In genomic region chr17:74748279-74748528, GRCh38 we compare ENCODE assay signal across 1 cellular context.
TF ChIP-seq lines count a peak whose summit lies in the region.

No MANE protein-coding gene starts in this region.

TF ChIP-seq in HepG2, 621 proteins besides CTCF, POLR2A, EP300 and RAD21 (continued from another document):
- TF ChIP-seq, protein P1, sequence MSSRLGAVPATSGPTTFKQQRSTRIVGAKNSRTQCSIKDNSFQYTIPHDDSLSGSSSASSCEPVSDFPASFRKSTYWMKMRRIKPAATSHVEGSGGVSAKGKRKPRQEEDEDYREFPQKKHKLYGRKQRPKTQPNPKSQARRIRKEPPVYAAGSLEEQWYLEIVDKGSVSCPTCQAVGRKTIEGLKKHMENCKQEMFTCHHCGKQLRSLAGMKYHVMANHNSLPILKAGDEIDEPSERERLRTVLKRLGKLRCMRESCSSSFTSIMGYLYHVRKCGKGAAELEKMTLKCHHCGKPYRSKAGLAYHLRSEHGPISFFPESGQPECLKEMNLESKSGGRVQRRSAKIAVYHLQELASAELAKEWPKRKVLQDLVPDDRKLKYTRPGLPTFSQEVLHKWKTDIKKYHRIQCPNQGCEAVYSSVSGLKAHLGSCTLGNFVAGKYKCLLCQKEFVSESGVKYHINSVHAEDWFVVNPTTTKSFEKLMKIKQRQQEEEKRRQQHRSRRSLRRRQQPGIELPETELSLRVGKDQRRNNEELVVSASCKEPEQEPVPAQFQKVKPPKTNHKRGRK (CRISPR knock-in tag; IDR thresholded peaks at IDR 0.05), result no peak
- TF ChIP-seq RBAK (CRISPR knock-in tag; IDR thresholded peaks at IDR 0.05) (no peak), ZNF562 (CRISPR knock-in tag; IDR thresholded peaks at IDR 0.05; ENCODE audit: borderline replicate concordance) (no peak), TSC22D2 (CRISPR knock-in tag; IDR thresholded peaks at IDR 0.05; ENCODE audit: borderline replicate concordance) (no peak), HNRNPLL (IDR thresholded peaks at IDR 0.05; ENCODE audit: low read depth, low read length, poor library complexity, severe bottlenecking) (peak; percentile 21), DNMT3B (CRISPR knock-in tag; conservative IDR thresholded peaks at IDR 0.05) (no peak; the same call in 1 of the 2 replicates), ESRRA (CRISPR knock-in tag; IDR thresholded peaks at IDR 0.05; ENCODE audit: low read depth) (no peak), ZNF614 (CRISPR knock-in tag; IDR thresholded peaks at IDR 0.05; ENCODE audit: borderline replicate concordance) (no peak), ZNF770 (CRISPR knock-in tag; IDR thresholded peaks at IDR 0.05) (no peak), ZNF724P (CRISPR knock-in tag; IDR thresholded peaks at IDR 0.05; ENCODE audit: borderline replicate concordance) (no peak), ZNF3 (CRISPR knock-in tag; IDR thresholded peaks at IDR 0.05) (0 out of 2 replicates have a peak, but pooled peaks have one; percentile 3), ZNF788 (CRISPR knock-in tag; IDR thresholded peaks at IDR 0.05; ENCODE audit: borderline replicate concordance) (0 out of 2 replicates have a peak, but pooled peaks have one; percentile 1), REPIN1 (CRISPR knock-in tag; IDR thresholded peaks at IDR 0.05; ENCODE audit: borderline replicate concordance, low read depth) (no peak), ZNF460 (CRISPR knock-in tag; IDR thresholded peaks at IDR 0.05; ENCODE audit: borderline replicate concordance) (no peak; the same call in 1 of the 2 replicates), GATA4 (IDR thresholded peaks at IDR 0.05; ENCODE audit: borderline replicate concordance, low read depth) (no peak), ARID2 (CRISPR knock-in tag; IDR thresholded peaks at IDR 0.05; ENCODE audit: borderline replicate concordance) (peak; percentile 14; the same call in 1 of the 2 replicates), ZSCAN12 (CRISPR knock-in tag; IDR thresholded peaks at IDR 0.05) (no peak), ZNF784 (CRISPR knock-in tag; IDR thresholded peaks at IDR 0.05; ENCODE audit: borderline replicate concordance) (no peak), NCOR1 (IDR thresholded peaks at IDR 0.05; ENCODE audit: borderline replicate concordance, low read length) (no peak), ZC3H4 (CRISPR knock-in tag; IDR thresholded peaks at IDR 0.05; ENCODE audit: borderline replicate concordance) (no peak), ZNF142 (CRISPR knock-in tag; IDR thresholded peaks at IDR 0.05) (no peak; the same call in 1 of the 2 replicates), TFDP1 (CRISPR knock-in tag; IDR thresholded peaks at IDR 0.05; ENCODE audit: borderline replicate concordance) (peak; percentile 83; the same call in 1 of the 2 replicates), KDM1A (CRISPR knock-in tag; IDR thresholded peaks at IDR 0.05) (no peak), TP53 (CRISPR knock-in tag; conservative IDR thresholded peaks at IDR 0.05) (no peak), ZNF792 (CRISPR knock-in tag; IDR thresholded peaks at IDR 0.05) (no peak)
- TF ChIP-seq, protein P2, sequence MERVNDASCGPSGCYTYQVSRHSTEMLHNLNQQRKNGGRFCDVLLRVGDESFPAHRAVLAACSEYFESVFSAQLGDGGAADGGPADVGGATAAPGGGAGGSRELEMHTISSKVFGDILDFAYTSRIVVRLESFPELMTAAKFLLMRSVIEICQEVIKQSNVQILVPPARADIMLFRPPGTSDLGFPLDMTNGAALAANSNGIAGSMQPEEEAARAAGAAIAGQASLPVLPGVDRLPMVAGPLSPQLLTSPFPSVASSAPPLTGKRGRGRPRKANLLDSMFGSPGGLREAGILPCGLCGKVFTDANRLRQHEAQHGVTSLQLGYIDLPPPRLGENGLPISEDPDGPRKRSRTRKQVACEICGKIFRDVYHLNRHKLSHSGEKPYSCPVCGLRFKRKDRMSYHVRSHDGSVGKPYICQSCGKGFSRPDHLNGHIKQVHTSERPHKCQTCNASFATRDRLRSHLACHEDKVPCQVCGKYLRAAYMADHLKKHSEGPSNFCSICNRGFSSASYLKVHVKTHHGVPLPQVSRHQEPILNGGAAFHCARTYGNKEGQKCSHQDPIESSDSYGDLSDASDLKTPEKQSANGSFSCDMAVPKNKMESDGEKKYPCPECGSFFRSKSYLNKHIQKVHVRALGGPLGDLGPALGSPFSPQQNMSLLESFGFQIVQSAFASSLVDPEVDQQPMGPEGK (CRISPR knock-in tag; IDR thresholded peaks at IDR 0.05), result peak; percentile 47
- TF ChIP-seq, protein P3, sequence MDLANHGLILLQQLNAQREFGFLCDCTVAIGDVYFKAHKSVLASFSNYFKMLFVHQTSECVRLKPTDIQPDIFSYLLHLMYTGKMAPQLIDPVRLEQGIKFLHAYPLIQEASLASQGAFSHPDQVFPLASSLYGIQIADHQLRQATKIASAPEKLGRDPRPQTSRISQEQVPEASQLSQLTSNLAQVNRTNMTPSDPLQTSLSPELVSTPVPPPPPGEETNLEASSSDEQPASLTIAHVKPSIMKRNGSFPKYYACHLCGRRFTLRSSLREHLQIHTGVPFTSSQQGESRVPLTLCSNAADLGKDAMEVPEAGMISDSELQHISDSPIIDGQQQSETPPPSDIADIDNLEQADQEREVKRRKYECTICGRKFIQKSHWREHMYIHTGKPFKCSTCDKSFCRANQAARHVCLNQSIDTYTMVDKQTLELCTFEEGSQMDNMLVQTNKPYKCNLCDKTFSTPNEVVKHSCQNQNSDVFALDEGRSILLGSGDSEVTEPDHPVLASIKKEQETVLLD (CRISPR knock-in tag; IDR thresholded peaks at IDR 0.05; ENCODE audit: low read depth), result peak; percentile 66
- TF ChIP-seq, protein P4, sequence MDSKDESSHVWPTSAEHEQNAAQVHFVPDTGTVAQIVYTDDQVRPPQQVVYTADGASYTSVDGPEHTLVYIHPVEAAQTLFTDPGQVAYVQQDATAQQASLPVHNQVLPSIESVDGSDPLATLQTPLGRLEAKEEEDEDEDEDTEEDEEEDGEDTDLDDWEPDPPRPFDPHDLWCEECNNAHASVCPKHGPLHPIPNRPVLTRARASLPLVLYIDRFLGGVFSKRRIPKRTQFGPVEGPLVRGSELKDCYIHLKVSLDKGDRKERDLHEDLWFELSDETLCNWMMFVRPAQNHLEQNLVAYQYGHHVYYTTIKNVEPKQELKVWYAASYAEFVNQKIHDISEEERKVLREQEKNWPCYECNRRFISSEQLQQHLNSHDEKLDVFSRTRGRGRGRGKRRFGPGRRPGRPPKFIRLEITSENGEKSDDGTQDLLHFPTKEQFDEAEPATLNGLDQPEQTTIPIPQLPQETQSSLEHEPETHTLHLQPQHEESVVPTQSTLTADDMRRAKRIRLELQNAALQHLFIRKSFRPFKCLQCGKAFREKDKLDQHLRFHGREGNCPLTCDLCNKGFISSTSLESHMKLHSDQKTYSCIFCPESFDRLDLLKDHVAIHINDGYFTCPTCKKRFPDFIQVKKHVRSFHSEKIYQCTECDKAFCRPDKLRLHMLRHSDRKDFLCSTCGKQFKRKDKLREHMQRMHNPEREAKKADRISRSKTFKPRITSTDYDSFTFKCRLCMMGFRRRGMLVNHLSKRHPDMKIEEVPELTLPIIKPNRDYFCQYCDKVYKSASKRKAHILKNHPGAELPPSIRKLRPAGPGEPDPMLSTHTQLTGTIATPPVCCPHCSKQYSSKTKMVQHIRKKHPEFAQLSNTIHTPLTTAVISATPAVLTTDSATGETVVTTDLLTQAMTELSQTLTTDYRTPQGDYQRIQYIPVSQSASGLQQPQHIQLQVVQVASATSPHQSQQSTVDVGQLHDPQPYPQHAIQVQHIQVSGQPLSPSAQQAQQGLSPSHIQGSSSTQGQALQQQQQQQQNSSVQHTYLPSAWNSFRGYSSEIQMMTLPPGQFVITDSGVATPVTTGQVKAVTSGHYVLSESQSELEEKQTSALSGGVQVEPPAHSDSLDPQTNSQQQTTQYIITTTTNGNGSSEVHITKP (CRISPR knock-in tag; IDR thresholded peaks at IDR 0.05; ENCODE audit: low read depth), result no peak
- TF ChIP-seq, protein P5, sequence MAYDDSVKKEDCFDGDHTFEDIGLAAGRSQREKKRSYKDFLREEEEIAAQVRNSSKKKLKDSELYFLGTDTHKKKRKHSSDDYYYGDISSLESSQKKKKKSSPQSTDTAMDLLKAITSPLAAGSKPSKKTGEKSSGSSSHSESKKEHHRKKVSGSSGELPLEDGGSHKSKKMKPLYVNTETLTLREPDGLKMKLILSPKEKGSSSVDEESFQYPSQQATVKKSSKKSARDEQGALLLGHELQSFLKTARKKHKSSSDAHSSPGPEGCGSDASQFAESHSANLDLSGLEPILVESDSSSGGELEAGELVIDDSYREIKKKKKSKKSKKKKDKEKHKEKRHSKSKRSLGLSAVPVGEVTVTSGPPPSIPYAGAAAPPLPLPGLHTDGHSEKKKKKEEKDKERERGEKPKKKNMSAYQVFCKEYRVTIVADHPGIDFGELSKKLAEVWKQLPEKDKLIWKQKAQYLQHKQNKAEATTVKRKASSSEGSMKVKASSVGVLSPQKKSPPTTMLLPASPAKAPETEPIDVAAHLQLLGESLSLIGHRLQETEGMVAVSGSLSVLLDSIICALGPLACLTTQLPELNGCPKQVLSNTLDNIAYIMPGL (CRISPR knock-in tag; IDR thresholded peaks at IDR 0.05; ENCODE audit: borderline replicate concordance in 1 of 2, low read depth in 1 of 2), result no peak
